In the genomic region with DNA sequence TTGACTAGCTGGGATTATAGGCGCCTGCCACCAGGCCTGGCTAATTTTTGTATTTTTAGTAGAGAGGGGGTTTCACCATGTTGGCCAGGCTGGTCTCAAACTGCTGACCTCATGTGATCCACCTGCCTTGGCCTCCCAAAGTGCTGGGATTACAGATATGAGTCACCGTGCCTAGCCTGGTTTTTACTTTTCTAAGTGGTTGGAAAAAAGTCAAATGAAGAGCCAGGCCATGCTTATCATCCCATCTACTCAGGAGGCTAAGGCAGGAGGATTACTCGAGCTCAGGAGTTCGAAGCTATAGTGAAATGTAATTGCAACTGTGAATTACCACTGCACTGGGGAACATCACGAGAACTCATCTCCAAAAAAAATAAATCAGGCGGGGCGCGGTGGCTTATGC, we compare ENCODE assay signal across 2 cellular contexts.
TF ChIP-seq lines count a peak whose summit lies in the region.
"Not testable (repeated sequence)": the region's sequence is repeated elsewhere in the genome, so short reads cannot be mapped to it uniquely, and the experiment has no call there.

No MANE protein-coding gene starts in this region.

TF ChIP-seq in HEK293, 187 proteins besides CTCF, POLR2A, EP300 and RAD21:
- peak; percentile 30; the same call in 1 of the 2 replicates for TF ChIP-seq GLIS1 (tag by site-specific recombination; IDR thresholded peaks at IDR 0.05)

TF ChIP-seq in K562, 482 proteins besides CTCF, POLR2A, EP300 and RAD21:
- 0 out of 2 replicates have a peak, but pooled peaks have one; percentile 34 for TF ChIP-seq JUN (IDR thresholded peaks at IDR 0.05; ENCODE audit: borderline replicate concordance, low read depth, low read length)
- TF ChIP-seq JUN (CRISPR knock-in tag; IDR thresholded peaks at IDR 0.05; ENCODE audit: borderline replicate concordance); JUND (tag; IDR thresholded peaks at IDR 0.05; ENCODE audit: borderline replicate concordance, low read depth, low read length); NR2C2 (CRISPR knock-in tag; IDR thresholded peaks at IDR 0.05): not testable (repeated sequence)
- TF ChIP-seq FOSL1 (tag; conservative IDR thresholded peaks at IDR 0.05): peak; percentile 74
- peak; percentile 76 for TF ChIP-seq ARID1B (IDR thresholded peaks at IDR 0.05)
- TF ChIP-seq DPF2 (IDR thresholded peaks at IDR 0.05): peak; percentile 88
- peak; percentile 69 for TF ChIP-seq HDAC2 (IDR thresholded peaks at IDR 0.05)
- TF ChIP-seq, protein P1, sequence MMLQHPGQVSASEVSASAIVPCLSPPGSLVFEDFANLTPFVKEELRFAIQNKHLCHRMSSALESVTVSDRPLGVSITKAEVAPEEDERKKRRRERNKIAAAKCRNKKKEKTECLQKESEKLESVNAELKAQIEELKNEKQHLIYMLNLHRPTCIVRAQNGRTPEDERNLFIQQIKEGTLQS (IDR thresholded peaks at IDR 0.05): peak; percentile 90
- TF ChIP-seq, protein P1 (CRISPR knock-in tag; conservative IDR thresholded peaks at IDR 0.05): not testable (repeated sequence)
- 0 out of 2 replicates have a peak, but pooled peaks have one; percentile 15 for TF ChIP-seq SOX6 (IDR thresholded peaks at IDR 0.05)
- peak; percentile 72 for TF ChIP-seq L3MBTL2 (IDR thresholded peaks at IDR 0.05)
- peak; percentile 20; the same call in 1 of the 2 replicates for TF ChIP-seq NFE2 (IDR thresholded peaks at IDR 0.05; ENCODE audit: low read depth)
- peak; percentile 72 for TF ChIP-seq ADNP (tag; IDR thresholded peaks at IDR 0.05)
- peak in 1 of 2 experiments; percentile 44; a peak in 2 of 4 replicates for TF ChIP-seq HDAC1 (IDR thresholded peaks at IDR 0.05)
- peak; percentile 16; the same call in 1 of the 2 replicates for TF ChIP-seq NFIC (IDR thresholded peaks at IDR 0.05)
- TF ChIP-seq JUND (IDR thresholded peaks at IDR 0.05; ENCODE audit: borderline replicate concordance, low read depth, low read length): peak; percentile 64; the same call in 1 of the 2 replicates
- peak; percentile 31; the same call in 1 of the 2 replicates for TF ChIP-seq ATF7 (IDR thresholded peaks at IDR 0.05)
- TF ChIP-seq ZFX (CRISPR knock-in tag; IDR thresholded peaks at IDR 0.05): peak; percentile 44
- TF ChIP-seq NR2C2 (tag; IDR thresholded peaks at IDR 0.05): 0 out of 2 replicates have a peak, but pooled peaks have one; percentile 24
- TF ChIP-seq, protein P2, sequence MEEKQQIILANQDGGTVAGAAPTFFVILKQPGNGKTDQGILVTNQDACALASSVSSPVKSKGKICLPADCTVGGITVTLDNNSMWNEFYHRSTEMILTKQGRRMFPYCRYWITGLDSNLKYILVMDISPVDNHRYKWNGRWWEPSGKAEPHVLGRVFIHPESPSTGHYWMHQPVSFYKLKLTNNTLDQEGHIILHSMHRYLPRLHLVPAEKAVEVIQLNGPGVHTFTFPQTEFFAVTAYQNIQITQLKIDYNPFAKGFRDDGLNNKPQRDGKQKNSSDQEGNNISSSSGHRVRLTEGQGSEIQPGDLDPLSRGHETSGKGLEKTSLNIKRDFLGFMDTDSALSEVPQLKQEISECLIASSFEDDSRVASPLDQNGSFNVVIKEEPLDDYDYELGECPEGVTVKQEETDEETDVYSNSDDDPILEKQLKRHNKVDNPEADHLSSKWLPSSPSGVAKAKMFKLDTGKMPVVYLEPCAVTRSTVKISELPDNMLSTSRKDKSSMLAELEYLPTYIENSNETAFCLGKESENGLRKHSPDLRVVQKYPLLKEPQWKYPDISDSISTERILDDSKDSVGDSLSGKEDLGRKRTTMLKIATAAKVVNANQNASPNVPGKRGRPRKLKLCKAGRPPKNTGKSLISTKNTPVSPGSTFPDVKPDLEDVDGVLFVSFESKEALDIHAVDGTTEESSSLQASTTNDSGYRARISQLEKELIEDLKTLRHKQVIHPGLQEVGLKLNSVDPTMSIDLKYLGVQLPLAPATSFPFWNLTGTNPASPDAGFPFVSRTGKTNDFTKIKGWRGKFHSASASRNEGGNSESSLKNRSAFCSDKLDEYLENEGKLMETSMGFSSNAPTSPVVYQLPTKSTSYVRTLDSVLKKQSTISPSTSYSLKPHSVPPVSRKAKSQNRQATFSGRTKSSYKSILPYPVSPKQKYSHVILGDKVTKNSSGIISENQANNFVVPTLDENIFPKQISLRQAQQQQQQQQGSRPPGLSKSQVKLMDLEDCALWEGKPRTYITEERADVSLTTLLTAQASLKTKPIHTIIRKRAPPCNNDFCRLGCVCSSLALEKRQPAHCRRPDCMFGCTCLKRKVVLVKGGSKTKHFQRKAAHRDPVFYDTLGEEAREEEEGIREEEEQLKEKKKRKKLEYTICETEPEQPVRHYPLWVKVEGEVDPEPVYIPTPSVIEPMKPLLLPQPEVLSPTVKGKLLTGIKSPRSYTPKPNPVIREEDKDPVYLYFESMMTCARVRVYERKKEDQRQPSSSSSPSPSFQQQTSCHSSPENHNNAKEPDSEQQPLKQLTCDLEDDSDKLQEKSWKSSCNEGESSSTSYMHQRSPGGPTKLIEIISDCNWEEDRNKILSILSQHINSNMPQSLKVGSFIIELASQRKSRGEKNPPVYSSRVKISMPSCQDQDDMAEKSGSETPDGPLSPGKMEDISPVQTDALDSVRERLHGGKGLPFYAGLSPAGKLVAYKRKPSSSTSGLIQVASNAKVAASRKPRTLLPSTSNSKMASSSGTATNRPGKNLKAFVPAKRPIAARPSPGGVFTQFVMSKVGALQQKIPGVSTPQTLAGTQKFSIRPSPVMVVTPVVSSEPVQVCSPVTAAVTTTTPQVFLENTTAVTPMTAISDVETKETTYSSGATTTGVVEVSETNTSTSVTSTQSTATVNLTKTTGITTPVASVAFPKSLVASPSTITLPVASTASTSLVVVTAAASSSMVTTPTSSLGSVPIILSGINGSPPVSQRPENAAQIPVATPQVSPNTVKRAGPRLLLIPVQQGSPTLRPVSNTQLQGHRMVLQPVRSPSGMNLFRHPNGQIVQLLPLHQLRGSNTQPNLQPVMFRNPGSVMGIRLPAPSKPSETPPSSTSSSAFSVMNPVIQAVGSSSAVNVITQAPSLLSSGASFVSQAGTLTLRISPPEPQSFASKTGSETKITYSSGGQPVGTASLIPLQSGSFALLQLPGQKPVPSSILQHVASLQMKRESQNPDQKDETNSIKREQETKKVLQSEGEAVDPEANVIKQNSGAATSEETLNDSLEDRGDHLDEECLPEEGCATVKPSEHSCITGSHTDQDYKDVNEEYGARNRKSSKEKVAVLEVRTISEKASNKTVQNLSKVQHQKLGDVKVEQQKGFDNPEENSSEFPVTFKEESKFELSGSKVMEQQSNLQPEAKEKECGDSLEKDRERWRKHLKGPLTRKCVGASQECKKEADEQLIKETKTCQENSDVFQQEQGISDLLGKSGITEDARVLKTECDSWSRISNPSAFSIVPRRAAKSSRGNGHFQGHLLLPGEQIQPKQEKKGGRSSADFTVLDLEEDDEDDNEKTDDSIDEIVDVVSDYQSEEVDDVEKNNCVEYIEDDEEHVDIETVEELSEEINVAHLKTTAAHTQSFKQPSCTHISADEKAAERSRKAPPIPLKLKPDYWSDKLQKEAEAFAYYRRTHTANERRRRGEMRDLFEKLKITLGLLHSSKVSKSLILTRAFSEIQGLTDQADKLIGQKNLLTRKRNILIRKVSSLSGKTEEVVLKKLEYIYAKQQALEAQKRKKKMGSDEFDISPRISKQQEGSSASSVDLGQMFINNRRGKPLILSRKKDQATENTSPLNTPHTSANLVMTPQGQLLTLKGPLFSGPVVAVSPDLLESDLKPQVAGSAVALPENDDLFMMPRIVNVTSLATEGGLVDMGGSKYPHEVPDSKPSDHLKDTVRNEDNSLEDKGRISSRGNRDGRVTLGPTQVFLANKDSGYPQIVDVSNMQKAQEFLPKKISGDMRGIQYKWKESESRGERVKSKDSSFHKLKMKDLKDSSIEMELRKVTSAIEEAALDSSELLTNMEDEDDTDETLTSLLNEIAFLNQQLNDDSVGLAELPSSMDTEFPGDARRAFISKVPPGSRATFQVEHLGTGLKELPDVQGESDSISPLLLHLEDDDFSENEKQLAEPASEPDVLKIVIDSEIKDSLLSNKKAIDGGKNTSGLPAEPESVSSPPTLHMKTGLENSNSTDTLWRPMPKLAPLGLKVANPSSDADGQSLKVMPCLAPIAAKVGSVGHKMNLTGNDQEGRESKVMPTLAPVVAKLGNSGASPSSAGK (IDR thresholded peaks at IDR 0.05): peak; percentile 77
- TF ChIP-seq SMARCA5 (IDR thresholded peaks at IDR 0.05): peak; percentile 65; the same call in 1 of the 2 replicates
- peak; percentile 81 for TF ChIP-seq C11orf30 (IDR thresholded peaks at IDR 0.05; ENCODE audit: low read depth)
- peak; percentile 82 for TF ChIP-seq GATA2 (CRISPR knock-in tag; IDR thresholded peaks at IDR 0.05)
- peak; percentile 67 for TF ChIP-seq KDM1A (IDR thresholded peaks at IDR 0.05)
- TF ChIP-seq E2F6 (IDR thresholded peaks at IDR 0.05; ENCODE audit: borderline replicate concordance in 1 of 2, extremely low read depth in 1 of 2, insufficient read depth in 1 of 2, insufficient read length in 1 of 2, low read depth in 1 of 2, low read length in 1 of 2, poor library complexity in 1 of 2, severe bottlenecking in 1 of 2): peak in 1 of 2 experiments; percentile 11
- 0 out of 2 replicates have a peak, but pooled peaks have one; percentile 22 for TF ChIP-seq SMAD4 (CRISPR knock-in tag; conservative IDR thresholded peaks at IDR 0.05)
- TF ChIP-seq, protein P3, sequence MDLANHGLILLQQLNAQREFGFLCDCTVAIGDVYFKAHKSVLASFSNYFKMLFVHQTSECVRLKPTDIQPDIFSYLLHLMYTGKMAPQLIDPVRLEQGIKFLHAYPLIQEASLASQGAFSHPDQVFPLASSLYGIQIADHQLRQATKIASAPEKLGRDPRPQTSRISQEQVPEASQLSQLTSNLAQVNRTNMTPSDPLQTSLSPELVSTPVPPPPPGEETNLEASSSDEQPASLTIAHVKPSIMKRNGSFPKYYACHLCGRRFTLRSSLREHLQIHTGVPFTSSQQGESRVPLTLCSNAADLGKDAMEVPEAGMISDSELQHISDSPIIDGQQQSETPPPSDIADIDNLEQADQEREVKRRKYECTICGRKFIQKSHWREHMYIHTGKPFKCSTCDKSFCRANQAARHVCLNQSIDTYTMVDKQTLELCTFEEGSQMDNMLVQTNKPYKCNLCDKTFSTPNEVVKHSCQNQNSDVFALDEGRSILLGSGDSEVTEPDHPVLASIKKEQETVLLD (IDR thresholded peaks at IDR 0.05): 0 out of 2 replicates have a peak, but pooled peaks have one; percentile 21
- TF ChIP-seq CXXC5 (CRISPR knock-in tag; IDR thresholded peaks at IDR 0.05): 0 out of 2 replicates have a peak, but pooled peaks have one; percentile 12
- peak; percentile 26; the same call in 1 of the 2 replicates for TF ChIP-seq NR2C1 (IDR thresholded peaks at IDR 0.05)
- TF ChIP-seq NR2C1 (tag; IDR thresholded peaks at IDR 0.05): peak; percentile 14; the same call in 1 of the 2 replicates
- TF ChIP-seq ZNF316 (IDR thresholded peaks at IDR 0.05): peak; percentile 88
- TF ChIP-seq SMARCE1 (IDR thresholded peaks at IDR 0.05): peak; percentile 82
- peak; percentile 47 for TF ChIP-seq CBFA2T3 (IDR thresholded peaks at IDR 0.05)
- peak; percentile 72; the same call in 1 of the 2 replicates for TF ChIP-seq SMARCA4 (IDR thresholded peaks at IDR 0.05)
- TF ChIP-seq, protein P4, sequence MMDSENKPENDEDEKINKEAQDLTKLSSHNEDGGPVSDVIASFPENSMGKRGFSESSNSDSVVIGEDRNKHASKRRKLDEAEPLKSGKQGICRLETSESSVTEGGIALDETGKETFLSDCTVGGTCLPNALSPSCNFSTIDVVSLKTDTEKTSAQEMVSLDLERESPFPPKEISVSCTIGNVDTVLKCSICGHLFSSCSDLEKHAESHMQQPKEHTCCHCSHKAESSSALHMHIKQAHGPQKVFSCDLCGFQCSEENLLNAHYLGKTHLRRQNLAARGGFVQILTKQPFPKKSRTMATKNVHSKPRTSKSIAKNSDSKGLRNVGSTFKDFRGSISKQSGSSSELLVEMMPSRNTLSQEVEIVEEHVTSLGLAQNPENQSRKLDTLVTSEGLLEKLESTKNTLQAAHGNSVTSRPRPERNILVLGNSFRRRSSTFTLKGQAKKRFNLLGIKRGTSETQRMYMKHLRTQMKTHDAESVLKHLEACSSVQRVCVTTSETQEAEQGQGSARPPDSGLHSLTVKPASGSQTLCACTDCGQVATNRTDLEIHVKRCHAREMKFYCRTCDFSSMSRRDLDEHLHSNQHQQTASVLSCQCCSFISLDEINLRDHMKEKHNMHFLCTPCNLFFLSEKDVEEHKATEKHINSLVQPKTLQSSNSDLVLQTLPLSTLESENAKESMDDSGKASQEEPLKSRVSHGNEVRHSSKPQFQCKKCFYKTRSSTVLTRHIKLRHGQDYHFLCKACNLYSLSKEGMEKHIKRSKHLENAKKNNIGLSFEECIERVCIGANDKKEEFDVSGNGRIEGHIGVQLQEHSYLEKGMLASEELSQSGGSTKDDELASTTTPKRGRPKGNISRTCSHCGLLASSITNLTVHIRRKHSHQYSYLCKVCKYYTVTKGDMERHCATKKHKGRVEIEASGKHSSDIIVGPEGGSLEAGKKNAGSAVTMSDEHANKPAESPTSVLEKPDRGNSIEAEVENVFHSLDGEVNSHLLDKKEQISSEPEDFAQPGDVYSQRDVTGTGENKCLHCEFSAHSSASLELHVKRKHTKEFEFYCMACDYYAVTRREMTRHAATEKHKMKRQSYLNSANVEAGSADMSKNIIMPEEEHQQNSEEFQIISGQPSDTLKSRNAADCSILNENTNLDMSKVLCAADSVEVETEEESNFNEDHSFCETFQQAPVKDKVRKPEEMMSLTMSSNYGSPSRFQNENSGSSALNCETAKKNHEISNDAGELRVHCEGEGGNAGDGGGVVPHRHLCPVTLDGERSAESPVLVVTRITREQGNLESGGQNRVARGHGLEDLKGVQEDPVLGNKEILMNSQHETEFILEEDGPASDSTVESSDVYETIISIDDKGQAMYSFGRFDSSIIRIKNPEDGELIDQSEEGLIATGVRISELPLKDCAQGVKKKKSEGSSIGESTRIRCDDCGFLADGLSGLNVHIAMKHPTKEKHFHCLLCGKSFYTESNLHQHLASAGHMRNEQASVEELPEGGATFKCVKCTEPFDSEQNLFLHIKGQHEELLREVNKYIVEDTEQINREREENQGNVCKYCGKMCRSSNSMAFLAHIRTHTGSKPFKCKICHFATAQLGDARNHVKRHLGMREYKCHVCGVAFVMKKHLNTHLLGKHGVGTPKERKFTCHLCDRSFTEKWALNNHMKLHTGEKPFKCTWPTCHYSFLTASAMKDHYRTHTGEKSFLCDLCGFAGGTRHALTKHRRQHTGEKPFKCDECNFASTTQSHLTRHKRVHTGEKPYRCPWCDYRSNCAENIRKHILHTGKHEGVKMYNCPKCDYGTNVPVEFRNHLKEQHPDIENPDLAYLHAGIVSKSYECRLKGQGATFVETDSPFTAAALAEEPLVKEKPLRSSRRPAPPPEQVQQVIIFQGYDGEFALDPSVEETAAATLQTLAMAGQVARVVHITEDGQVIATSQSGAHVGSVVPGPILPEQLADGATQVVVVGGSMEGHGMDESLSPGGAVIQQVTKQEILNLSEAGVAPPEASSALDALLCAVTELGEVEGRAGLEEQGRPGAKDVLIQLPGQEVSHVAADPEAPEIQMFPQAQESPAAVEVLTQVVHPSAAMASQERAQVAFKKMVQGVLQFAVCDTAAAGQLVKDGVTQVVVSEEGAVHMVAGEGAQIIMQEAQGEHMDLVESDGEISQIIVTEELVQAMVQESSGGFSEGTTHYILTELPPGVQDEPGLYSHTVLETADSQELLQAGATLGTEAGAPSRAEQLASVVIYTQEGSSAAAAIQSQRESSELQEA (IDR thresholded peaks at IDR 0.05; ENCODE audit: low read depth): peak; percentile 48; the same call in 1 of the 2 replicates
- peak; percentile 54 for TF ChIP-seq MAFG (tag; conservative IDR thresholded peaks at IDR 0.05)
TF ChIP-seq in K562: peak in this region for 32; not testable (repeated sequence) for 450.
